ENCODE assay signal across 28 cellular contexts in genomic region chr5:3268760-3269330, GRCh38.
"Had no signal": no experiment of that assay in that cellular context is flagged by ENCODE, and none has a peak within 500 bp of the region (broad histone marks: within the 10 kb centered on the region; RNA-seq: fewer than 3 reads in every experiment).

No MANE protein-coding gene starts in this region.

- H3K4me1 ChIP-seq: left lung, lower lobe of right lung, prostate gland, stomach, testis, thyroid gland, transverse colon, upper lobe of left lung, vagina had no signal

- H3K36me3 ChIP-seq: left lung, lower lobe of right lung, neural progenitor cell, ovary, prostate gland, stomach, thyroid gland, transverse colon, upper lobe of left lung, vagina had no signal

- ATAC-seq: left colon; left lung; natural killer cell; right cardiac atrium; sciatic nerve; stimulated activated naive B cell treated with anti-CD40 and anti-IgM and Interleukin-4, amounts not matched to agents 10 μg/mL and 1 μg/mL and 100 μg/mL, for 72 hours; stimulated activated naive CD8-positive, alpha-beta T cell treated with anti-CD3 and anti-CD28 coated beads, Interleukin-15, Interleukin-2, amounts not matched to agents 100 U/mL and 50 U/mL, for 24 hours had no signal

- H3K4me3 ChIP-seq: left lung, lower lobe of right lung, neural progenitor cell, ovary, prostate gland, skin epidermis, stomach, testis, thyroid gland, transverse colon, upper lobe of left lung, vagina had no signal

- H3K27ac ChIP-seq: left lung, lower lobe of right lung, neural progenitor cell, ovary, prostate gland, skin epidermis, stomach, testis, thyroid gland, transverse colon, upper lobe of left lung, vagina had no signal

- H3K27me3 ChIP-seq: neural progenitor cell, ovary, testis, thyroid gland, transverse colon, upper lobe of left lung, vagina had no signal

- DNase-seq: hypothalamus; immature natural killer cell; kidney; left colon; left lung; lower lobe of right lung; mesendoderm; naive B cell; natural killer cell; nephron progenitor cell; ovary; right cardiac atrium; stimulated activated CD4-positive, alpha-beta T cell treated with anti-CD3 and anti-CD28 coated beads, Interleukin-12 subunit alpha, Interleukin-12 subunit beta, amount 100 ng/mL, for 4 hours; stimulated activated CD4-positive, alpha-beta T cell treated with anti-CD3 and anti-CD28 coated beads, Interleukin-15, amount 100 ng/mL, for 24 hours; stimulated activated CD4-positive, alpha-beta T cell treated with anti-CD3 and anti-CD28 coated beads, Interleukin-2, amount 100 ng/mL, for 24 hours; stimulated activated CD4-positive, alpha-beta T cell treated with anti-CD3 and anti-CD28 coated beads, Interleukin-4, amount 100 ng/mL, for 1 hour; stimulated activated naive B cell treated with anti-CD40 and anti-IgM and Interleukin-4, amounts not matched to agents 10 μg/mL and 1 μg/mL and 100 μg/mL, for 72 hours; stimulated activated naive CD8-positive, alpha-beta T cell treated with anti-CD3 and anti-CD28 coated beads, Interleukin-15, Interleukin-2, amounts not matched to agents 100 U/mL and 50 U/mL, for 24 hours; stomach; testis; thyroid gland; transverse colon had no signal

- H3K9me3 ChIP-seq: left lung, lower lobe of right lung, ovary, prostate gland, stomach, testis, thyroid gland, transverse colon, upper lobe of left lung, vagina had no signal
